ENCODE assay signal across 15 cellular contexts in the genomic region with DNA sequence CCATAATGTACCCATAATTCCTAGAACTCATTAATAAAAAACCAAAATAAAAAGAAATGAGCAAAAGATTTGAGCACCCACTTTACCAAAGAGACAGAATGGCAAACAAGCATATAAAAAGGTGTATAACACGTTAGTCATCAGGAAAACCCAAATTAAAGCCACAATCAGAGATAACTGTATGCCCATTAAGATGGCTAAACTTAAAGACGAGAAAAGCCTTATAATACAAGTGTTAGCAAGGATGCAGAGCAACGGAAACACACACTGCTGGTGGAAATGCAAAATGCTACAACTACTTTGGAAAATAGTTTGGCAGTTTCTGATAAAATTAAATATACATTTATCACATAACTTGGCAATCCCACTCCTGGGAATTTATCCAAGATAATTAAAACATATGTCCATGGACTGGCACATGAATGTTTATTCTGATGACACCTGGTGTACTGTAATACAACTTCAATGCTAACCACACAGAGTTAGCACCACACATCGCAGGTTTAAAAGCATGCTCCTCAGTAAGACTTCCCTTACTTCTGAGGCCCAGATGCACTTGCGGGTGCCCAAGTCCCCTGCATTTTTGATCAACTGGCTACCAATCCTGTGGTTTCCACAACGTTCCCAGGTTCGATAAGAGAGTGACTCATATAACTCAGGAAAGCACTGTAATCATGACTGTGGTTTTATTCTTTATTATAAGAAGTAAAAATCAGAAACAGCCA.
DNase-seq lines count a peak whose midpoint lies in the region; TF ChIP-seq lines count a peak whose summit lies in the region.
"Had no signal": no experiment of that assay in that cellular context is flagged by ENCODE, and none has a peak within 500 bp of the region (broad histone marks: within the 10 kb centered on the region; RNA-seq: fewer than 3 reads in every experiment).

No MANE protein-coding gene starts in this region.

- CTCF ChIA-PET in CD4-positive, alpha-beta memory T cell (lab: Charles Lee; ENCODE audit: partially characterized antibody), result interaction anchor here (1.3 to 1.7 kb wide), 2 partner anchors 12 kb away, joined by 3 to 4 read pairs; no protein-coding TSS in a partner anchor

- H3K4me3 ChIP-seq in fibroblast of pulmonary artery (replicated peaks; ENCODE audit: low read depth, low read length) (no peak overlapping the region), WERI-Rb-1 (ENCODE audit: low read depth, low read length) (no peak overlapping the region)
- H3K4me3 ChIP-seq in CD4-positive, alpha-beta memory T cell (ENCODE audit: low read length in 2 of 2), result no peak overlapping the region
- H3K4me3 ChIP-seq: ascending aorta, testis had no signal

- peaks cover 0 to 5% of the 10 kb centered on the region in 2 donors for H3K36me3 Mint-ChIP-seq in CD4-positive, alpha-beta memory T cell

- POLR2A ChIA-PET in CD4-positive, alpha-beta memory T cell (lab: Charles Lee; ENCODE audit: partially characterized antibody), result no interaction called here

- H3K4me1 ChIP-seq in CD4-positive, alpha-beta memory T cell (ENCODE audit: insufficient read depth, low read length), result no peaks in the 10 kb centered on the region
- H3K4me1 ChIP-seq: ascending aorta, testis had no signal

- no peaks in the 10 kb centered on the region for H3K9me3 Mint-ChIP-seq in CD4-positive, alpha-beta memory T cell

- peak; percentile 42 for DNase-seq in AG09319 (ENCODE audit: extremely low read depth, low read depth)
- peak; percentile 55 for DNase-seq in HT-29 (ENCODE audit: low spot score)
- peak; percentile 7 for DNase-seq in T1000 (lab: John Stamatoyannopoulos, UW)
- DNase-seq in fibroblast of pulmonary artery (ENCODE audit: low read depth), result peak; percentile 81
- DNase-seq in WERI-Rb-1, result no peak
- DNase-seq in GOT3 (lab: John Stamatoyannopoulos, UW), result no peak
- no peak for DNase-seq in CD1c-positive myeloid dendritic cell (ENCODE audit: extremely low spot score)
- no peak for DNase-seq in CD4-positive, alpha-beta memory T cell
- DNase-seq: activated CD8-positive, alpha-beta T cell treated with anti-CD3 and anti-CD28 coated beads, Interleukin-2, amount 10 ng/mL, durations not matched to agents 7 days and 5 days; NCI-H187; NCI-H748 treated with DMSO at 0.1 percent for 48 hours; posterior cingulate gyrus; SIG-M5; testis had no signal

- intact Hi-C loops in CD4-positive, alpha-beta memory T cell (cut with micrococcal nuclease), result no loop called here

- H3K27ac ChIP-seq in WERI-Rb-1, result no peak overlapping the region
- H3K27ac ChIP-seq in CD4-positive, alpha-beta memory T cell (ENCODE audit: low read depth, low read length), result no peak overlapping the region
- H3K27ac ChIP-seq: ascending aorta, testis had no signal

- peak overlapping the region in 1 of 7 donors; percentile 69 for H3K27ac Mint-ChIP-seq in CD4-positive, alpha-beta memory T cell
- H3K27ac Mint-ChIP-seq: activated CD8-positive, alpha-beta T cell treated with anti-CD3 and anti-CD28 coated beads, Interleukin-2, amount 10 ng/mL, durations not matched to agents 7 days and 5 days had no signal

- H3K4me3 Mint-ChIP-seq in CD4-positive, alpha-beta memory T cell, result no peak overlapping the region
- H3K4me3 Mint-ChIP-seq: activated CD8-positive, alpha-beta T cell treated with anti-CD3 and anti-CD28 coated beads, Interleukin-2, amount 10 ng/mL, durations not matched to agents 7 days and 5 days had no signal

- H3K27me3 ChIP-seq in WERI-Rb-1 (ENCODE audit: insufficient read depth, low read depth, severe bottlenecking), result no peaks in the 10 kb centered on the region
- no peaks in the 10 kb centered on the region for H3K27me3 ChIP-seq in CD4-positive, alpha-beta memory T cell (ENCODE audit: insufficient read depth, low read length)
- H3K27me3 ChIP-seq: ascending aorta, testis had no signal

- no peaks in the 10 kb centered on the region for H3K4me1 Mint-ChIP-seq in CD4-positive, alpha-beta memory T cell

- H3K9me3 ChIP-seq in WERI-Rb-1 (ENCODE audit: severe bottlenecking), result no peaks in the 10 kb centered on the region
- H3K9me3 ChIP-seq in CD4-positive, alpha-beta memory T cell (ENCODE audit: control insufficient read depth in 1 of 2, low read length in 2 of 2), result no peaks in the 10 kb centered on the region
- H3K9me3 ChIP-seq: ascending aorta, testis had no signal

- TF ChIP-seq CTCF in AG09319 (IDR thresholded peaks at IDR 0.05; ENCODE audit: low read depth, low read length) (no peak), fibroblast of pulmonary artery (IDR thresholded peaks at IDR 0.05; ENCODE audit: low read length, missing control alignments) (no peak), WERI-Rb-1 (IDR thresholded peaks at IDR 0.05; ENCODE audit: low read depth, low read length) (no peak)

- no peaks in the 10 kb centered on the region for H3K27me3 Mint-ChIP-seq in CD4-positive, alpha-beta memory T cell

- H3K36me3 ChIP-seq in WERI-Rb-1, result no peaks in the 10 kb centered on the region
- no peaks in the 10 kb centered on the region for H3K36me3 ChIP-seq in CD4-positive, alpha-beta memory T cell (ENCODE audit: insufficient read depth, low read length)
- H3K36me3 ChIP-seq: ascending aorta had no signal

Comparison
In these comparisons a context has a peak if more than half of its experiments do, and no peak if none do; other contexts are left out.
1. DNase-seq: peak in AG09319 (single experiment), HT-29 (single experiment), T1000 (single experiment) and fibroblast of pulmonary artery (single experiment); none in WERI-Rb-1 (single experiment), GOT3 (single experiment), CD1c-positive myeloid dendritic cell (single experiment) and CD4-positive, alpha-beta memory T cell (0 of 5).